Comparison of ENCODE assay signal across 7 cellular contexts in the genomic region with DNA sequence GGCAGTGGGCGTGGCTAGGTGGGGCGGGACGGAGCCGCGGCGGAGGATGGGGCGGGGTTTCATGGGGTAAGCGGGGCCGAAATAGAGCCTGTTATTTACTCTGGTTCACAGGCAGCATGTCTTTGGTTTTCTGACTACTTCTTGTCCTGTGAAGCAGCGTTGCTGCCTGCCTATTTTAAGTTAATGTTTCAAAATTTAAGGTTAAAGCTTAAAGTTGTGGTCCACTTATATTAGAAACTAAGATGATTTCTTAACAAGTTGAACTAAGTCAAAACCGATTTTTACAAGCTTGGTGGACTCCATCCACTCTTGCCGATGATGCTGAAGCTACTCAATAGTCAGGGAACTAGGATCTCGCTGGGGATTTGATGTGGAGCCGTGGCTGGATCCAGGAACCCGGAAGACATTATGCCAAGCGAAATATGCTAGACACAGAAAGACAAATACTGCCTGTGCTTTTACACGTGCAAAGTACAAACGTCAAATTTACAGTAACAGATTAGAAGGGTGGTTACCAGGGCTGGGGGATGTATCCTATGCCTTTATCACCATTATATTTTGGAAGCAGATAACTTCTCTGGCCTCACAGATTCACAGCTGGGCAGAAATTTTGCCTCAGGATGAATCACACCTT. TPM values are rescaled to one million over a fixed set of nuclear protein-coding genes. Genes with fewer than 3 reads are reported as not detected.
A peak's percentile ranks its signal among the peaks of the same experiment; 100 is the strongest.
DNase-seq lines count a peak whose midpoint lies in the region; ATAC-seq and TF ChIP-seq lines count a peak whose summit lies in the region.

No MANE protein-coding gene starts in this region.

- H3K9me3 ChIP-seq in H9 (ENCODE audit: control insufficient read depth, low read depth, low read length): no peaks in the 10 kb centered on the region
- H3K9me3 ChIP-seq in smooth muscle cell (replicated peaks; ENCODE audit: low read depth): no peaks in the 10 kb centered on the region

- DNase-seq in H9 (no peak), foreskin fibroblast (no peak), smooth muscle cell (lab: John Stamatoyannopoulos, UW; ENCODE audit: unreplicated experiment) (no peak)

- no peak overlapping the region for H3K18ac ChIP-seq in H9 (ENCODE audit: insufficient read length, low read depth, low read length)

- H2BK5ac ChIP-seq in H9 (ENCODE audit: insufficient read length, low read length): no peak overlapping the region

- no peak overlapping the region for H2BK20ac ChIP-seq in H9 (ENCODE audit: low read depth, low read length, poor library complexity, severe bottlenecking)

- H3K36me3 Mint-ChIP-seq in H9 (ENCODE audit: insufficient read depth in 1 of 3, low read depth in 3 of 3): peaks cover 22 to 35% (median 33%) of the 10 kb centered on the region in 3 experiments

- H3K4me3 ChIP-seq in foreskin fibroblast (ENCODE audit: low read depth in 1 of 2, low read length in 2 of 2): peak overlapping the region; percentile 49 to 69
- peak overlapping the region; percentile 88 for H3K4me3 ChIP-seq in smooth muscle cell

- TF ChIP-seq CTCF in H9 (conservative IDR thresholded peaks at IDR 0.05) (no peak), foreskin fibroblast (IDR thresholded peaks at IDR 0.05; ENCODE audit: low read depth, low read length) (no peak), smooth muscle cell (IDR thresholded peaks at IDR 0.05; ENCODE audit: borderline replicate concordance, insufficient read depth, poor library complexity, severe bottlenecking) (no peak)

- H3K56ac ChIP-seq in H9 (ENCODE audit: insufficient read length, low read depth, low read length): no peak overlapping the region

- no peak overlapping the region for H3T11ph ChIP-seq in H9 (ENCODE audit: low read length)

- H3K27me3 ChIP-seq in H9 (ENCODE audit: insufficient read depth, low read length): no peaks in the 10 kb centered on the region
- no peaks in the 10 kb centered on the region for H3K27me3 ChIP-seq in smooth muscle cell (ENCODE audit: low read depth)

- TF ChIP-seq POLR2A in Raji (IDR thresholded peaks at IDR 0.05; ENCODE audit: insufficient read depth, low read depth, low read length): peak; percentile 54; the same call in 1 of the 2 replicates

- H3K4me2 ChIP-seq in H9 (ENCODE audit: insufficient read depth, insufficient read length, low read length) (peak overlapping the region; percentile 56), smooth muscle cell (peak overlapping the region; percentile 97)

- peaks cover 7% of the 10 kb centered on the region for H3K36me3 ChIP-seq in smooth muscle cell (ENCODE audit: low read depth)

- peaks cover 4% of the 10 kb centered on the region for H3F3A ChIP-seq in smooth muscle cell (ENCODE audit: low read depth)

- no peak overlapping the region for H4K5ac ChIP-seq in H9 (ENCODE audit: insufficient read length, low read depth, low read length)

- H2BK15ac ChIP-seq in H9 (ENCODE audit: low read depth, low read length): no peak overlapping the region

- H3K79me1 ChIP-seq in H9 (ENCODE audit: insufficient read depth, low read depth, low read length, poor library complexity, severe bottlenecking): no peaks in the 10 kb centered on the region

- H3K79me2 ChIP-seq in H9 (ENCODE audit: insufficient read depth, low read length) (peaks cover 9% of the 10 kb centered on the region; the same call in 1 of the 2 replicates), smooth muscle cell (ENCODE audit: low read depth) (peaks cover 33% of the 10 kb centered on the region)

- H2AFZ ChIP-seq in H9 (ENCODE audit: low read length): no peak overlapping the region
- H2AFZ ChIP-seq in smooth muscle cell (ENCODE audit: low read depth): peak overlapping the region; percentile 97

- H4K20me1 ChIP-seq in H9 (ENCODE audit: control insufficient read depth, insufficient read depth, insufficient read length) (peaks cover 2% of the 10 kb centered on the region), smooth muscle cell (ENCODE audit: low read depth) (no peaks in the 10 kb centered on the region)

- no peaks in the 10 kb centered on the region for H3K27me3 Mint-ChIP-seq in H9 (ENCODE audit: low read depth)

- ATAC-seq in HG03565 (IDR thresholded peaks at IDR 0.05; ENCODE audit: unreplicated experiment) (no peak), GM19452 (IDR thresholded peaks at IDR 0.05; ENCODE audit: unreplicated experiment) (no peak)
- ATAC-seq in activated CD4-positive, CD25-positive, alpha-beta regulatory T cell treated with anti-CD3 and anti-CD28 coated beads, Interleukin-2, amount 50 U/mL, for 24 hours: no peak

- H3K14ac ChIP-seq in H9 (ENCODE audit: insufficient read depth, low read length): no peak overlapping the region

- H2BK12ac ChIP-seq in H9 (ENCODE audit: insufficient read length, low read depth, low read length): no peak overlapping the region

- H2AK5ac ChIP-seq in H9 (ENCODE audit: insufficient read length, low read length): no peak overlapping the region

- no peak overlapping the region for H3K23ac ChIP-seq in H9 (ENCODE audit: insufficient read length, low read depth, low read length)

- H3K4me1 Mint-ChIP-seq in H9: peaks cover 13 to 16% of the 10 kb centered on the region in 2 experiments

- H3K27ac ChIP-seq in H9 (ENCODE audit: insufficient read length, low read depth, low read length) (no peak overlapping the region), smooth muscle cell (ENCODE audit: low read depth) (peak overlapping the region; percentile 24)

- H3K4me1 ChIP-seq in H9 (ENCODE audit: insufficient read depth, low read length): no peaks in the 10 kb centered on the region
- peaks cover 11% of the 10 kb centered on the region for H3K4me1 ChIP-seq in smooth muscle cell (ENCODE audit: low read depth)

- no peak overlapping the region for H4K8ac ChIP-seq in H9 (replicated peaks; ENCODE audit: insufficient read length, low read depth, low read length)

- H3K4me3 Mint-ChIP-seq in H9: peak overlapping the region; percentile 94 to 95

- no peak overlapping the region for H3K4ac ChIP-seq in H9 (ENCODE audit: low read depth, low read length)

- no peak overlapping the region for H2BK120ac ChIP-seq in H9 (ENCODE audit: low read depth, low read length, poor library complexity, severe bottlenecking)

- H3K9me3 Mint-ChIP-seq in H9: peaks cover 18 to 38% of the 10 kb centered on the region in 2 experiments; a peak in 4 of 5 replicates

- no CpG with 5 or more reads among the region's 18 CpGs for WGBS in H9 (ENCODE audit: extremely low coverage, insufficient read length, low lambda C conversion rate)
- WGBS in smooth muscle cell (ENCODE audit: low lambda C conversion rate): 72% methylated on average over 9 of the region's 18 CpGs

- no peak overlapping the region; a peak in 1 of 7 replicates for H3K27ac Mint-ChIP-seq in H9

- H3K9ac ChIP-seq in H9 (ENCODE audit: extremely low read depth, insufficient read length, low read length): no peak overlapping the region
- no peak overlapping the region for H3K9ac ChIP-seq in smooth muscle cell (ENCODE audit: low read depth)

- peaks cover 14% of the 10 kb centered on the region for H3K23me2 ChIP-seq in H9 (ENCODE audit: insufficient read length, low read depth, low read length, poor library complexity, severe bottlenecking)

- H4K91ac ChIP-seq in H9 (ENCODE audit: insufficient read length, low read depth, low read length): no peak overlapping the region

RNA-seq across cellular contexts. Expression of gene ZNF616, which starts 0.5 kb away (rescaled TPM):
- 31.3 and 32.0 TPM in 2 replicates for total RNA-seq in H9 (2021)
- 11.3 and 13.2 TPM in 2 replicates for total RNA-seq in smooth muscle cell
- 4.8 and 8.7 TPM in 2 replicates for polyA plus RNA-seq in smooth muscle cell

RNA-seq across cellular contexts. Expression of gene ZNF836, which starts 31.2 kb away (rescaled TPM):
- 17.4 and 18.3 TPM in 2 replicates for total RNA-seq in H9 (2021)
- 5.7 TPM in 2 replicates for total RNA-seq in smooth muscle cell
- 3.2 and 3.3 TPM in 2 replicates for polyA plus RNA-seq in smooth muscle cell

RNA-seq across cellular contexts. Expression of gene ZNF841, which starts 44.6 kb away (rescaled TPM):
- total RNA-seq in H9 (2021): 21.5 and 23.3 TPM in 2 replicates
- 37.4 and 50.6 TPM in 2 replicates for total RNA-seq in smooth muscle cell
- polyA plus RNA-seq in smooth muscle cell: 7.8 and 7.9 TPM in 2 replicates

RNA-seq across cellular contexts. Expression of gene PPP2R1A, which starts 49.7 kb away (rescaled TPM):
- total RNA-seq in H9 (2021) (423 and 432 TPM in 2 replicates), smooth muscle cell (121 and 160 TPM in 2 replicates)
- 256 and 265 TPM in 2 replicates for polyA plus RNA-seq in smooth muscle cell
